In the genomic region with DNA sequence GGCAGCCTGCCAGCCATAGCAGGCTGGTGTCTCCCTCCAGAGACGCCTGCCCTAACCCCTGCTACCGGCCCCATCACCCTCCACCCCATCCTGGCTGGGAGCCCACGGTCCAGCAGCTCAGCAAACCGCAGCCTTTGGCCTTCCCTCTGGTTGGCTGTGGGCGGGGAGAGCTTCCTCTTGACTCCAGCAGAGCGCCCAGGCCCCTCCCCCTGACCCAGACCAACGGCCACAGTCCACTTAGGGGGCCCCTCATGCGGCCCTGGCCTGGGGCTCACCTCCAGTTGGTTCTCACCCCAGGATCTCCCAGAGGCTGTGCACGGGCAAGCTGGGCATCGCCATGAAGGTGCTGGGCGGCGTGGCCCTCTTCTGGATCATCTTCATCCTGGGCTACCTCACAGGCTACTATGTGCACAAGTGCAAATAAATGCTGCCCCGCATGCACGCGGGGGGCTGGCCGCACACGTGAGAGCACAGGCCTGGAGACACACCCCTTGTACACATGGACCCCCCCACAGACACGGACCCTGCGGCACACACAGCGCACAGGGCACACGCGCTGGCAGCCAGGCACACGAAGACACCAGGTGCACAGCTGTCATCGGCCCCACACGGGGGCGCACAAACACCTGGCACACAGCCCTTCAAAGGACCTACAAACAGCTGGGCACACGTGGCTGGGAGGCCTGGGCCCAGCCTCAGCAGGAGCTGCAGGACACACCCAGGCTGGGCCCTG, we compare ENCODE assay signal across 1 cellular context.
TF ChIP-seq lines count a peak whose summit lies in the region.

No MANE protein-coding gene starts in this region.

TF ChIP-seq in K562, 482 proteins besides CTCF, POLR2A, EP300 and RAD21 (continued from another document and continues in another):
- TF ChIP-seq ZMIZ1 (IDR thresholded peaks at IDR 0.05; ENCODE audit: low read depth in 2 of 2, low read length in 2 of 2): no peak
- TF ChIP-seq KDM4B (IDR thresholded peaks at IDR 0.05; ENCODE audit: borderline replicate concordance in 2 of 2, low read depth in 1 of 2): peak in 1 of 2 experiments; percentile 27; a peak in 1 of 4 replicates
- no peak for TF ChIP-seq ZNF79 (CRISPR knock-in tag; IDR thresholded peaks at IDR 0.05; ENCODE audit: low read depth)
- TF ChIP-seq ZNF592 (IDR thresholded peaks at IDR 0.05): peak; percentile 98
- TF ChIP-seq THRAP3 (IDR thresholded peaks at IDR 0.05; ENCODE audit: borderline replicate concordance): 0 out of 2 replicates have a peak, but pooled peaks have one; percentile 43
- TF ChIP-seq, protein P1, sequence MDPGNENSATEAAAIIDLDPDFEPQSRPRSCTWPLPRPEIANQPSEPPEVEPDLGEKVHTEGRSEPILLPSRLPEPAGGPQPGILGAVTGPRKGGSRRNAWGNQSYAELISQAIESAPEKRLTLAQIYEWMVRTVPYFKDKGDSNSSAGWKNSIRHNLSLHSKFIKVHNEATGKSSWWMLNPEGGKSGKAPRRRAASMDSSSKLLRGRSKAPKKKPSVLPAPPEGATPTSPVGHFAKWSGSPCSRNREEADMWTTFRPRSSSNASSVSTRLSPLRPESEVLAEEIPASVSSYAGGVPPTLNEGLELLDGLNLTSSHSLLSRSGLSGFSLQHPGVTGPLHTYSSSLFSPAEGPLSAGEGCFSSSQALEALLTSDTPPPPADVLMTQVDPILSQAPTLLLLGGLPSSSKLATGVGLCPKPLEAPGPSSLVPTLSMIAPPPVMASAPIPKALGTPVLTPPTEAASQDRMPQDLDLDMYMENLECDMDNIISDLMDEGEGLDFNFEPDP (CRISPR knock-in tag; IDR thresholded peaks at IDR 0.05): no peak
- no peak for TF ChIP-seq FOXA1 (IDR thresholded peaks at IDR 0.05; ENCODE audit: borderline replicate concordance)
- TF ChIP-seq, protein P2, sequence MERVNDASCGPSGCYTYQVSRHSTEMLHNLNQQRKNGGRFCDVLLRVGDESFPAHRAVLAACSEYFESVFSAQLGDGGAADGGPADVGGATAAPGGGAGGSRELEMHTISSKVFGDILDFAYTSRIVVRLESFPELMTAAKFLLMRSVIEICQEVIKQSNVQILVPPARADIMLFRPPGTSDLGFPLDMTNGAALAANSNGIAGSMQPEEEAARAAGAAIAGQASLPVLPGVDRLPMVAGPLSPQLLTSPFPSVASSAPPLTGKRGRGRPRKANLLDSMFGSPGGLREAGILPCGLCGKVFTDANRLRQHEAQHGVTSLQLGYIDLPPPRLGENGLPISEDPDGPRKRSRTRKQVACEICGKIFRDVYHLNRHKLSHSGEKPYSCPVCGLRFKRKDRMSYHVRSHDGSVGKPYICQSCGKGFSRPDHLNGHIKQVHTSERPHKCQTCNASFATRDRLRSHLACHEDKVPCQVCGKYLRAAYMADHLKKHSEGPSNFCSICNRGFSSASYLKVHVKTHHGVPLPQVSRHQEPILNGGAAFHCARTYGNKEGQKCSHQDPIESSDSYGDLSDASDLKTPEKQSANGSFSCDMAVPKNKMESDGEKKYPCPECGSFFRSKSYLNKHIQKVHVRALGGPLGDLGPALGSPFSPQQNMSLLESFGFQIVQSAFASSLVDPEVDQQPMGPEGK (CRISPR knock-in tag; IDR thresholded peaks at IDR 0.05; ENCODE audit: borderline replicate concordance): no peak
- peak; percentile 45; the same call in 1 of the 2 replicates for TF ChIP-seq USF2 (CRISPR knock-in tag; IDR thresholded peaks at IDR 0.05)
- peak; percentile 79 for TF ChIP-seq CBX1 (IDR thresholded peaks at IDR 0.05; ENCODE audit: low read depth)
- TF ChIP-seq ZKSCAN3 (CRISPR knock-in tag; IDR thresholded peaks at IDR 0.05): no peak
- no peak for TF ChIP-seq ZNF146 (CRISPR knock-in tag; IDR thresholded peaks at IDR 0.05; ENCODE audit: unreplicated experiment)
- TF ChIP-seq ZNF121 (CRISPR knock-in tag; conservative IDR thresholded peaks at IDR 0.05): no peak
- TF ChIP-seq SRSF9 (IDR thresholded peaks at IDR 0.05; ENCODE audit: borderline replicate concordance, low read depth, low read length): no peak
- TF ChIP-seq ZHX1 (conservative IDR thresholded peaks at IDR 0.05; ENCODE audit: low read length): no peak
- TF ChIP-seq NCOA1 (IDR thresholded peaks at IDR 0.05; ENCODE audit: low read depth): no peak
- TF ChIP-seq FOXJ3 (CRISPR knock-in tag; IDR thresholded peaks at IDR 0.05): no peak
- TF ChIP-seq, protein P3, sequence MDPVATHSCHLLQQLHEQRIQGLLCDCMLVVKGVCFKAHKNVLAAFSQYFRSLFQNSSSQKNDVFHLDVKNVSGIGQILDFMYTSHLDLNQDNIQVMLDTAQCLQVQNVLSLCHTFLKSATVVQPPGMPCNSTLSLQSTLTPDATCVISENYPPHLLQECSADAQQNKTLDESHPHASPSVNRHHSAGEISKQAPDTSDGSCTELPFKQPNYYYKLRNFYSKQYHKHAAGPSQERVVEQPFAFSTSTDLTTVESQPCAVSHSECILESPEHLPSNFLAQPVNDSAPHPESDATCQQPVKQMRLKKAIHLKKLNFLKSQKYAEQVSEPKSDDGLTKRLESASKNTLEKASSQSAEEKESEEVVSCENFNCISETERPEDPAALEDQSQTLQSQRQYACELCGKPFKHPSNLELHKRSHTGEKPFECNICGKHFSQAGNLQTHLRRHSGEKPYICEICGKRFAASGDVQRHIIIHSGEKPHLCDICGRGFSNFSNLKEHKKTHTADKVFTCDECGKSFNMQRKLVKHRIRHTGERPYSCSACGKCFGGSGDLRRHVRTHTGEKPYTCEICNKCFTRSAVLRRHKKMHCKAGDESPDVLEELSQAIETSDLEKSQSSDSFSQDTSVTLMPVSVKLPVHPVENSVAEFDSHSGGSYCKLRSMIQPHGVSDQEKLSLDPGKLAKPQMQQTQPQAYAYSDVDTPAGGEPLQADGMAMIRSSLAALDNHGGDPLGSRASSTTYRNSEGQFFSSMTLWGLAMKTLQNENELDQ (CRISPR knock-in tag; IDR thresholded peaks at IDR 0.05; ENCODE audit: borderline replicate concordance): 0 out of 2 replicates have a peak, but pooled peaks have one; percentile 81
- peak; percentile 61; the same call in 1 of the 2 replicates for TF ChIP-seq JUN (IDR thresholded peaks at IDR 0.05; ENCODE audit: borderline replicate concordance, low read depth, low read length)
- TF ChIP-seq JUN (CRISPR knock-in tag; IDR thresholded peaks at IDR 0.05; ENCODE audit: borderline replicate concordance): no peak; the same call in 1 of the 2 replicates
- TF ChIP-seq BCOR (IDR thresholded peaks at IDR 0.05): no peak
- no peak for TF ChIP-seq ZNF140 (CRISPR knock-in tag; IDR thresholded peaks at IDR 0.05)
- TF ChIP-seq BCLAF1 (IDR thresholded peaks at IDR 0.05; ENCODE audit: borderline replicate concordance in 1 of 2, control insufficient read depth in 1 of 2, low read depth in 2 of 2, low read length in 1 of 2): no peak
- TF ChIP-seq, protein P4, sequence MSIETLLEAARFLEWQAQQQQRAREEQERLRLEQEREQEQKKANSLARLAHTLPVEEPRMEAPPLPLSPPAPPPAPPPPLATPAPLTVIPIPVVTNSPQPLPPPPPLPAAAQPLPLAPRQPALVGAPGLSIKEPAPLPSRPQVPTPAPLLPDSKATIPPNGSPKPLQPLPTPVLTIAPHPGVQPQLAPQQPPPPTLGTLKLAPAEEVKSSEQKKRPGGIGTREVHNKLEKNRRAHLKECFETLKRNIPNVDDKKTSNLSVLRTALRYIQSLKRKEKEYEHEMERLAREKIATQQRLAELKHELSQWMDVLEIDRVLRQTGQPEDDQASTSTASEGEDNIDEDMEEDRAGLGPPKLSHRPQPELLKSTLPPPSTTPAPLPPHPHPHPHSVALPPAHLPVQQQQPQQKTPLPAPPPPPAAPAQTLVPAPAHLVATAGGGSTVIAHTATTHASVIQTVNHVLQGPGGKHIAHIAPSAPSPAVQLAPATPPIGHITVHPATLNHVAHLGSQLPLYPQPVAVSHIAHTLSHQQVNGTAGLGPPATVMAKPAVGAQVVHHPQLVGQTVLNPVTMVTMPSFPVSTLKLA (conservative IDR thresholded peaks at IDR 0.05): peak; percentile 94 to 96
- no peak for TF ChIP-seq HNRNPLL (IDR thresholded peaks at IDR 0.05; ENCODE audit: low read depth, low read length, poor library complexity, severe bottlenecking)
